ENCODE assay signal across 9 cellular contexts in genomic region chr10:29392376-29393021, GRCh38.
DNase-seq lines count a peak whose midpoint lies in the region; ATAC-seq, FAIRE-seq and TF ChIP-seq lines count a peak whose summit lies in the region.
"Had no signal": no experiment of that assay in that cellular context is flagged by ENCODE, and none has a peak within 500 bp of the region (broad histone marks: within the 10 kb centered on the region; RNA-seq: fewer than 3 reads in every experiment).

No MANE protein-coding gene starts in this region.

- peaks cover 34% of the 10 kb centered on the region for H3K4me1 Mint-ChIP-seq in mesothelial cell of epicardium

- no peak overlapping the region for H4K8ac ChIP-seq in H1 (ENCODE audit: extremely low read depth, insufficient read depth, low read length)

- H3K27me3 Mint-ChIP-seq in mesothelial cell of epicardium (ENCODE audit: low read depth): no peaks in the 10 kb centered on the region

- no peaks in the 10 kb centered on the region for H3K9me3 ChIP-seq in H1 (ENCODE audit: insufficient read depth in 2 of 2, low read depth in 1 of 2, low read length in 1 of 2)

- H2AK5ac ChIP-seq in H1 (ENCODE audit: low read depth, low read length): no peak overlapping the region

- H2BK15ac ChIP-seq in H1 (ENCODE audit: low read length): no peak overlapping the region

- no peak overlapping the region for H2AFZ ChIP-seq in H1 (ENCODE audit: low read length)

- no peak overlapping the region for H3K4me3 Mint-ChIP-seq in mesothelial cell of epicardium
- H3K4me3 Mint-ChIP-seq: IgD-negative memory B cell had no signal

- CTCF ChIA-PET in H1 (lab: Charles Lee; ENCODE audit: partially characterized antibody): interaction anchor here (0.6 to 3.3 kb wide), 25 partner anchors 8 to 606 kb away, joined by 3 to 13 read pairs (median 3); no protein-coding TSS in a partner anchor

- H3K23ac ChIP-seq in H1 (ENCODE audit: insufficient read length): no peak overlapping the region

- no peak overlapping the region for H3K4ac ChIP-seq in H1 (replicated peaks; ENCODE audit: insufficient read length, low read depth, low read length)

- peak; percentile 80 for FAIRE-seq in H1 (lab: Jason Lieb, UNC)
- FAIRE-seq in GM12891 (lab: Jason Lieb, UNC): no peak

- no peaks in the 10 kb centered on the region for H3K23me2 ChIP-seq in H1 (ENCODE audit: low read depth, low read length)

- no peaks in the 10 kb centered on the region for H3K36me3 ChIP-seq in H1 (ENCODE audit: control insufficient read depth in 2 of 4, insufficient read depth in 4 of 4, low read length in 3 of 4)

- no peak overlapping the region for H2BK12ac ChIP-seq in H1 (ENCODE audit: low read depth, low read length)

- TF ChIP-seq CTCF in AG10803 (conservative IDR thresholded peaks at IDR 0.05; ENCODE audit: low read length) (peak; percentile 92), GM12872 (IDR thresholded peaks at IDR 0.05; ENCODE audit: insufficient read depth, low read depth, low read length) (peak; percentile 78), H1 (IDR thresholded peaks at IDR 0.05; ENCODE audit: control extremely low read depth in 1 of 3, insufficient read depth in 1 of 3, low read depth in 1 of 3, low read length in 3 of 3) (peak; percentile 8 to 76 (median 67)), mesothelial cell of epicardium (IDR thresholded peaks at IDR 0.05; ENCODE audit: unreplicated experiment) (peak; percentile 68)

- H3K36me3 Mint-ChIP-seq in mesothelial cell of epicardium: no peaks in the 10 kb centered on the region

- H3K4me3 ChIP-seq in AG10803 (ENCODE audit: low read length) (no peak overlapping the region), H1 (ENCODE audit: extremely low read depth in 1 of 4, insufficient read depth in 2 of 4, low read depth in 3 of 4, low read length in 4 of 4) (no peak overlapping the region)

- H3K79me1 ChIP-seq in H1 (ENCODE audit: low read depth, low read length): no peaks in the 10 kb centered on the region

- H3K9ac ChIP-seq in H1 (replicated peaks in 1 of 4; ENCODE audit: extremely low read depth in 1 of 4, low read depth in 3 of 4, low read length in 3 of 4): no peak overlapping the region

- no peaks in the 10 kb centered on the region for H3K27me3 ChIP-seq in H1 (replicated peaks in 1 of 4; ENCODE audit: control insufficient read depth in 3 of 4, extremely low read depth in 1 of 4, insufficient read depth in 3 of 4, low read length in 3 of 4)

- peak; percentile 64 to 75 for TF ChIP-seq RAD21 in H1 (IDR thresholded peaks at IDR 0.05 in 1 of 2, conservative IDR thresholded peaks at IDR 0.05 in 1 of 2; ENCODE audit: low read depth in 2 of 2, low read length in 2 of 2)

- no peak overlapping the region for H4K91ac ChIP-seq in H1 (replicated peaks; ENCODE audit: insufficient read length, low read length)

- peak overlapping the region; percentile 28 for H3K27ac Mint-ChIP-seq in mesothelial cell of epicardium
- H3K27ac Mint-ChIP-seq: IgD-negative memory B cell had no signal

- H2BK5ac ChIP-seq in H1 (ENCODE audit: low read depth, low read length): no peak overlapping the region

- ATAC-seq in HG02763 (IDR thresholded peaks at IDR 0.05; ENCODE audit: unreplicated experiment): no peak

- H3K79me2 ChIP-seq in H1 (ENCODE audit: control insufficient read depth in 1 of 2, insufficient read depth in 2 of 2, low read length in 2 of 2): no peaks in the 10 kb centered on the region

- POLR2A ChIA-PET in H1 (lab: Charles Lee; ENCODE audit: partially characterized antibody): interaction anchor here (0.6 to 1.3 kb wide), 2 partner anchors 14 to 117 kb away, joined by 3 to 4 read pairs; no protein-coding TSS in a partner anchor

- no peaks in the 10 kb centered on the region for H3K9me3 Mint-ChIP-seq in mesothelial cell of epicardium
- H3K9me3 Mint-ChIP-seq: IgD-negative memory B cell had no signal

- no peak overlapping the region for H3K14ac ChIP-seq in H1 (ENCODE audit: insufficient read length)

- no peak overlapping the region for H3K27ac ChIP-seq in H1 (ENCODE audit: low read depth, low read length)

- no peak overlapping the region for H3K4me2 ChIP-seq in H1 (ENCODE audit: insufficient read depth in 1 of 2, low read depth in 2 of 2, low read length in 2 of 2)

- no peaks in the 10 kb centered on the region for H4K20me1 ChIP-seq in H1 (replicated peaks in 1 of 2; ENCODE audit: control insufficient read depth in 1 of 2, insufficient read depth in 2 of 2, low read length in 2 of 2)

- TF ChIP-seq POLR2A in H1 (IDR thresholded peaks at IDR 0.05; ENCODE audit: control extremely low read depth in 1 of 2, low read depth in 2 of 2, low read length in 2 of 2) (no peak), GM12891 (IDR thresholded peaks at IDR 0.05; ENCODE audit: low read depth, low read length) (no peak)

- peak; percentile 36 for DNase-seq in AG10803 (ENCODE audit: low read depth)
- peak; percentile 11 for DNase-seq in HK-2 (ENCODE audit: unreplicated experiment)
- peak; percentile 31 to 57 for DNase-seq in SHP77 (lab: John Stamatoyannopoulos, UW)
- peak in 1 of 2 experiments; percentile 69 for DNase-seq in H1 (ENCODE audit: low read depth in 1 of 2, low spot score in 2 of 2)
- DNase-seq in mesothelial cell of epicardium (ENCODE audit: low spot score in 2 of 2, unreplicated experiment in 2 of 2): peak in 1 of 2 experiments; percentile 57
- DNase-seq in GM12891 (ENCODE audit: insufficient read length, low spot score): no peak

- WGBS in H1 (ENCODE audit: extremely low coverage in 1 of 2, insufficient coverage in 1 of 2, insufficient read length in 1 of 2, insufficient replicate concordance in 2 of 2, low coverage in 1 of 2, low lambda C conversion rate in 2 of 2, missing lambda C conversion rate in 1 of 2), 2 experiments: 46% methylated on average over 4 of the region's 4 CpGs; no CpG with 5 or more reads in 1 of the 2 experiments

- no peak for TF ChIP-seq EP300 in H1 (IDR thresholded peaks at IDR 0.05; ENCODE audit: borderline replicate concordance in 1 of 2, low read depth in 2 of 2, low read length in 2 of 2)

- no peak overlapping the region for H3K18ac ChIP-seq in H1 (ENCODE audit: extremely low read depth, low read length)

- no peak overlapping the region for H4K5ac ChIP-seq in H1 (ENCODE audit: insufficient read length, low read depth, low read length)

- H2BK120ac ChIP-seq in H1 (replicated peaks; ENCODE audit: low read depth, low read length): no peak overlapping the region

- H2BK20ac ChIP-seq in H1 (ENCODE audit: low read length): no peak overlapping the region

- 0 out of 7 replicates have a peak, but pooled peaks cover 0 to 3% (median 0%) of the 10 kb centered on the region in 4 experiments for H3K4me1 ChIP-seq in H1 (replicated peaks in 1 of 4; ENCODE audit: control insufficient read depth in 3 of 4, insufficient read depth in 4 of 4, low read length in 3 of 4)

- no peak overlapping the region for H3K56ac ChIP-seq in H1 (replicated peaks; ENCODE audit: insufficient read length, low read depth, low read length)

TF ChIP-seq in H1, 55 proteins besides CTCF, POLR2A, EP300 and RAD21 (continues in another document):
- no peak for TF ChIP-seq PHF8 (conservative IDR thresholded peaks at IDR 0.05; ENCODE audit: low read depth, low read length)
- no peak for TF ChIP-seq SIN3A (conservative IDR thresholded peaks at IDR 0.05 in 1 of 2, IDR thresholded peaks at IDR 0.05 in 1 of 2; ENCODE audit: low read depth in 1 of 2, low read length in 2 of 2)
- no peak for TF ChIP-seq JUN (IDR thresholded peaks at IDR 0.05; ENCODE audit: low read depth, low read length)
- TF ChIP-seq NRF1 (IDR thresholded peaks at IDR 0.05; ENCODE audit: low read depth, low read length): no peak
- no peak for TF ChIP-seq POLR2AphosphoS5 (IDR thresholded peaks at IDR 0.05; ENCODE audit: low read depth, low read length)
- TF ChIP-seq ATF2 (IDR thresholded peaks at IDR 0.05; ENCODE audit: low read length): no peak
- no peak for TF ChIP-seq TCF12 (IDR thresholded peaks at IDR 0.05; ENCODE audit: low read depth, low read length)
- no peak for TF ChIP-seq TBP (IDR thresholded peaks at IDR 0.05; ENCODE audit: low read depth, low read length)
- TF ChIP-seq TEAD4 (IDR thresholded peaks at IDR 0.05; ENCODE audit: low read depth, low read length): no peak

TF ChIP-seq in GM12891, 5 proteins besides CTCF, POLR2A, EP300 and RAD21:
- TF ChIP-seq SPI1 (IDR thresholded peaks at IDR 0.05; ENCODE audit: low read depth, low read length): no peak
- TF ChIP-seq TAF1 (IDR thresholded peaks at IDR 0.05; ENCODE audit: low read depth, low read length): no peak
- TF ChIP-seq POLR2AphosphoS5 (IDR thresholded peaks at IDR 0.05; ENCODE audit: low read depth, low read length): no peak
- TF ChIP-seq PAX5 (IDR thresholded peaks at IDR 0.05; ENCODE audit: insufficient read depth, low read length, severe bottlenecking): no peak
- TF ChIP-seq POU2F2 (IDR thresholded peaks at IDR 0.05; ENCODE audit: low read depth, low read length): no peak
